ENCODE assay signal across 22 cellular contexts in the genomic region with DNA sequence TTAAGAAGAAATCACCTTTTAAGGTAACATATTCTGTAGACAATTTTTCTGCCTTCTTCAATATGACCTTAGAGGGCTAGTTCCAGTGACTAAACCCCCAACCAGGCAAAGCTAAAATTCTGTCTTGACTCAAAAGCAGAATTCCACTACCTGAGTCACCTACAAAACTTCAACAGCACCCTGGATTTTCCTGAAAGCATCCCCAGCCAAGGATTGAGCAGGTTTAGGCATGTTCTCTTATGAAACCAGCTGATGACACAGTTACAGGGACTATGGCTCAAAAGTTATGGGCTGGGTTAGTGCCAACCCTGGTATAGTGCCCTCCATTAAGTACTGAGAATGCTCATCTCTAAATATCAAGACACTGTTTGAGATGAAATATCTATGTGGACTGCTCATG. TPM values are rescaled to one million over a fixed set of nuclear protein-coding genes. Genes with fewer than 3 reads are reported as not detected.
A peak's percentile ranks its signal among the peaks of the same experiment; 100 is the strongest.
DNase-seq lines count a peak whose midpoint lies in the region; ATAC-seq and TF ChIP-seq lines count a peak whose summit lies in the region.
"Had no signal": no experiment of that assay in that cellular context is flagged by ENCODE, and none has a peak within 500 bp of the region (broad histone marks: within the 10 kb centered on the region; RNA-seq: fewer than 3 reads in every experiment).

No MANE protein-coding gene starts in this region.

- DNase-seq in CD4-positive, CD25-positive, alpha-beta regulatory T cell, result no peak
- DNase-seq in EL (peak; percentile 13), RWPE2 (ENCODE audit: low spot score) (peak; percentile 83), glomerular visceral epithelial cell (ENCODE audit: extremely low spot score) (peak; percentile 39), AML-193 (lab: John Stamatoyannopoulos, UW) (no peak), SJCRH30 (no peak), aorta (no peak)
- no peak for DNase-seq in stimulated activated naive CD4-positive, alpha-beta T cell treated with Interleukin-2 at 50 U/mL for 16 hours (lab: John Stamatoyannopoulos, UW)
- DNase-seq: activated CD4-positive, alpha-beta T cell treated with anti-CD3 and anti-CD28 coated beads, Interleukin-2, amount 10 ng/mL, durations not matched to agents 7 days and 5 days; activated naive CD4-positive, alpha-beta T cell treated with anti-CD3 and anti-CD28 coated beads, Interleukin-2, amount 10 ng/mL, durations not matched to agents 7 days and 5 days; Caco-2; effector CD8-positive, alpha-beta T cell; NCI-H1436; NCI-H82; SIG-M5; stimulated activated CD4-positive, alpha-beta T cell treated with anti-CD3 and anti-CD28 coated beads, Interleukin-2, amount 100 ng/mL, for 48 hours; stimulated activated naive CD8-positive, alpha-beta T cell treated with anti-CD3 and anti-CD28 coated beads, Interleukin-15, amount 100 ng/mL, for 72 hours; T-cell had no signal

- H3K36me3 ChIP-seq in CD4-positive, CD25-positive, alpha-beta regulatory T cell (ENCODE audit: control insufficient read depth, insufficient read depth, low read length), result no peaks in the 10 kb centered on the region
- H3K36me3 ChIP-seq in RWPE2 (ENCODE audit: low read depth), result no peaks in the 10 kb centered on the region
- no peaks in the 10 kb centered on the region for H3K36me3 ChIP-seq in SJCRH30
- H3K36me3 ChIP-seq in aorta (ENCODE audit: control insufficient read depth in 1 of 2, insufficient read depth in 2 of 2, low read length in 1 of 2), result no peaks in the 10 kb centered on the region
- H3K36me3 ChIP-seq: HAP-1, tibial nerve had no signal

- H3K9me3 ChIP-seq in CD4-positive, CD25-positive, alpha-beta regulatory T cell (ENCODE audit: control insufficient read depth in 2 of 2, low read length in 2 of 2), result no peaks in the 10 kb centered on the region
- H3K9me3 ChIP-seq in RWPE2 (ENCODE audit: severe bottlenecking), result no peaks in the 10 kb centered on the region
- H3K9me3 ChIP-seq in SJCRH30 (replicated peaks), result peaks cover 10% of the 10 kb centered on the region; the same call in 1 of the 2 replicates
- H3K9me3 ChIP-seq in aorta (ENCODE audit: control insufficient read depth, low read length), result no peaks in the 10 kb centered on the region
- H3K9me3 ChIP-seq: Caco-2, HAP-1, tibial nerve had no signal

- H3K4me3 ChIP-seq in CD4-positive, CD25-positive, alpha-beta regulatory T cell (ENCODE audit: low read depth, low read length), result no peak overlapping the region
- H3K4me3 ChIP-seq in RWPE2 (ENCODE audit: severe bottlenecking) (no peak overlapping the region), SJCRH30 (no peak overlapping the region), aorta (ENCODE audit: low read length in 2 of 2) (no peak overlapping the region)
- H3K4me3 ChIP-seq: HAP-1, skin epidermis, tibial nerve had no signal

- no peak overlapping the region for H3K4me3 Mint-ChIP-seq in CD4-positive, CD25-positive, alpha-beta regulatory T cell
- H3K4me3 Mint-ChIP-seq: activated CD4-positive, alpha-beta T cell treated with anti-CD3 and anti-CD28 coated beads, Interleukin-2, amount 10 ng/mL, durations not matched to agents 7 days and 5 days; activated naive CD4-positive, alpha-beta T cell treated with anti-CD3 and anti-CD28 coated beads, Interleukin-2, amount 10 ng/mL, durations not matched to agents 7 days and 5 days; mesothelial cell of epicardium; stimulated activated naive CD8-positive, alpha-beta T cell treated with anti-CD3 and anti-CD28 coated beads, Interleukin-15, amount 100 ng/mL, for 72 hours; T-cell had no signal

- no peak for ATAC-seq in CD4-positive, CD25-positive, alpha-beta regulatory T cell (ENCODE audit: low read depth in 2 of 2)
- ATAC-seq in RWPE2 (ENCODE audit: low read depth) (peak; percentile 82), aorta (ENCODE audit: low FRiP score) (no peak)
- ATAC-seq: stimulated activated naive CD8-positive, alpha-beta T cell treated with anti-CD3 and anti-CD28 coated beads, Interleukin-15, amount 100 ng/mL, for 72 hours; T-cell had no signal

- intact Hi-C loops in aorta (cut with DNase I), result no loop called here

- H3K27ac ChIP-seq in CD4-positive, CD25-positive, alpha-beta regulatory T cell (ENCODE audit: insufficient read depth, low read length, poor library complexity, severe bottlenecking), result peak overlapping the region; percentile 45
- H3K27ac ChIP-seq in RWPE2 (ENCODE audit: poor library complexity, severe bottlenecking) (peak overlapping the region; percentile 93), SJCRH30 (no peak overlapping the region), aorta (ENCODE audit: low read depth in 1 of 2, low read length in 2 of 2) (no peak overlapping the region)
- H3K27ac ChIP-seq: tibial nerve had no signal

- peaks cover 38% of the 10 kb centered on the region for H3K4me1 ChIP-seq in CD4-positive, CD25-positive, alpha-beta regulatory T cell (ENCODE audit: control insufficient read depth, insufficient read depth, low read length, poor library complexity, severe bottlenecking)
- H3K4me1 ChIP-seq in RWPE2 (ENCODE audit: insufficient read depth, poor library complexity, severe bottlenecking) (peaks cover 42% of the 10 kb centered on the region), SJCRH30 (peaks cover 6% of the 10 kb centered on the region), aorta (ENCODE audit: control insufficient read depth in 1 of 2, insufficient read depth in 2 of 2, low read length in 2 of 2) (no peaks in the 10 kb centered on the region)
- H3K4me1 ChIP-seq: HAP-1 had no signal

- H3K36me3 Mint-ChIP-seq in CD4-positive, CD25-positive, alpha-beta regulatory T cell, result no peaks in the 10 kb centered on the region
- H3K36me3 Mint-ChIP-seq: activated naive CD4-positive, alpha-beta T cell treated with anti-CD3 and anti-CD28 coated beads, Interleukin-2, amount 10 ng/mL, durations not matched to agents 7 days and 5 days; mesothelial cell of epicardium; T-cell had no signal

- H3K27me3 ChIP-seq in CD4-positive, CD25-positive, alpha-beta regulatory T cell (ENCODE audit: control insufficient read depth, insufficient read depth, low read length), result no peaks in the 10 kb centered on the region
- H3K27me3 ChIP-seq in RWPE2 (ENCODE audit: insufficient read depth, poor library complexity, severe bottlenecking), result no peaks in the 10 kb centered on the region
- no peaks in the 10 kb centered on the region for H3K27me3 ChIP-seq in SJCRH30
- no peaks in the 10 kb centered on the region for H3K27me3 ChIP-seq in aorta (ENCODE audit: control insufficient read depth in 1 of 2, insufficient read depth in 2 of 2, low read length in 1 of 2)
- H3K27me3 ChIP-seq: tibial nerve had no signal

- H3K9me3 Mint-ChIP-seq in CD4-positive, CD25-positive, alpha-beta regulatory T cell, result no peaks in the 10 kb centered on the region
- H3K9me3 Mint-ChIP-seq: mesothelial cell of epicardium; stimulated activated naive CD8-positive, alpha-beta T cell treated with anti-CD3 and anti-CD28 coated beads, Interleukin-15, amount 100 ng/mL, for 72 hours; T-cell had no signal

- TF ChIP-seq CTCF in RWPE2 (IDR thresholded peaks at IDR 0.05; ENCODE audit: poor library complexity, severe bottlenecking), result no peak

- no peaks in the 10 kb centered on the region for H3K27me3 Mint-ChIP-seq in CD4-positive, CD25-positive, alpha-beta regulatory T cell
- H3K27me3 Mint-ChIP-seq: activated CD4-positive, alpha-beta T cell treated with anti-CD3 and anti-CD28 coated beads, Interleukin-2, amount 10 ng/mL, durations not matched to agents 7 days and 5 days; activated naive CD4-positive, alpha-beta T cell treated with anti-CD3 and anti-CD28 coated beads, Interleukin-2, amount 10 ng/mL, durations not matched to agents 7 days and 5 days; stimulated activated naive CD8-positive, alpha-beta T cell treated with anti-CD3 and anti-CD28 coated beads, Interleukin-15, amount 100 ng/mL, for 72 hours; T-cell had no signal

- H3K4me1 Mint-ChIP-seq in CD4-positive, CD25-positive, alpha-beta regulatory T cell, result peaks cover 37 to 50% (median 42%) of the 10 kb centered on the region in 4 donors

- H3K27ac Mint-ChIP-seq in CD4-positive, CD25-positive, alpha-beta regulatory T cell, result peak overlapping the region; percentile 6 to 38 (median 9)
- H3K27ac Mint-ChIP-seq: activated naive CD4-positive, alpha-beta T cell treated with anti-CD3 and anti-CD28 coated beads, Interleukin-2, amount 10 ng/mL, durations not matched to agents 7 days and 5 days; mesothelial cell of epicardium; stimulated activated naive CD8-positive, alpha-beta T cell treated with anti-CD3 and anti-CD28 coated beads, Interleukin-15, amount 100 ng/mL, for 72 hours had no signal

RNA-seq across cellular contexts. Expression of a gene that starts 53.8 kb away (rescaled TPM):
- 3,783 TPM for total RNA-seq in CD4-positive, CD25-positive, alpha-beta regulatory T cell
- 100 to 1,000 TPM in 2 of 4 donors, 10 to 100 TPM in 2; 70.5 to 103 (median 86.4) TPM for polyA plus RNA-seq in CD4-positive, CD25-positive, alpha-beta regulatory T cell
- 39.7 and 39.9 TPM in 2 replicates for total RNA-seq in SJCRH30 (2014; rRNA removed; shearing (Covaris generic))
- total RNA-seq in aorta, result 10 to 100 TPM; 22.0 to 40.2 TPM
- 1 to 10 TPM; 4.9 to 5.6 TPM for polyA plus RNA-seq in aorta

Comparison
In these comparisons a context has a peak if more than half of its experiments do, and no peak if none do; other contexts are left out.
1. DNase-seq: peak in EL (single experiment), RWPE2 (single experiment) and glomerular visceral epithelial cell (single experiment); none in CD4-positive, CD25-positive, alpha-beta regulatory T cell (0 of 3), stimulated activated naive CD4-positive, alpha-beta T cell treated with Interleukin-2 at 50 U/mL for 16 hours (single experiment), AML-193 (0 of 2), SJCRH30 (0 of 2) and aorta (0 of 2).
2. H3K27ac ChIP-seq: peak in CD4-positive, CD25-positive, alpha-beta regulatory T cell (single experiment) and RWPE2 (single experiment); none in SJCRH30 (single experiment) and aorta (0 of 2).
3. RNA of a gene that starts 53.8 kb away (total RNA-seq): 3,783 TPM in CD4-positive, CD25-positive, alpha-beta regulatory T cell (single experiment); 22.0 to 40.2 TPM in aorta and 39.7 to 39.9 TPM in SJCRH30; every median in the first group is over 10 times any median in the second.